Comparison of ENCODE assay signal across 1 cellular context in the genomic region with DNA sequence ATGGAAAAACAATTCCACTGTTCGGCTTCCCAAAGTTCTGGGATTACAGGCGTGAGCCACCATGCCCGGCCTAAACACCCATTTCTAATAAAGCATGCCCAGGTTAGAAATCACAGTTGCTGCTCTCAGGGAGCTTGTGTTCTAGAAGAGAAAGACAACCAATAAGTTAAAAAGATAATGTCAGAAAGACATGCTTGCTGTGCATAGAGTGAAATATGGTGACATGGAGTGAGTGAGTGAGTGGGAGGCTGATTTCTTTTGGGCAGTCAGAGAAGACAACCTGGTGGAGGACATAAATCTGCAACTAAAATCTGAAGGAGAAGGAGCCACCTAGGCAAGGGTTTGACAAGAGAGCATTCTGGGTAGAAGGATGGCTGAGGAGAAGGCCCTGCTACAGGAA.
TF ChIP-seq lines count a peak whose summit lies in the region.

No MANE protein-coding gene starts in this region.

TF ChIP-seq in GM23338, 12 proteins besides CTCF, POLR2A, EP300 and RAD21 (continued from another document):
- no peak for TF ChIP-seq ZNF462 (CRISPR knock-in tag; IDR thresholded peaks at IDR 0.05)
- no peak for TF ChIP-seq POLR2AphosphoS5 (IDR thresholded peaks at IDR 0.05; ENCODE audit: low read depth)
- TF ChIP-seq, protein P1, sequence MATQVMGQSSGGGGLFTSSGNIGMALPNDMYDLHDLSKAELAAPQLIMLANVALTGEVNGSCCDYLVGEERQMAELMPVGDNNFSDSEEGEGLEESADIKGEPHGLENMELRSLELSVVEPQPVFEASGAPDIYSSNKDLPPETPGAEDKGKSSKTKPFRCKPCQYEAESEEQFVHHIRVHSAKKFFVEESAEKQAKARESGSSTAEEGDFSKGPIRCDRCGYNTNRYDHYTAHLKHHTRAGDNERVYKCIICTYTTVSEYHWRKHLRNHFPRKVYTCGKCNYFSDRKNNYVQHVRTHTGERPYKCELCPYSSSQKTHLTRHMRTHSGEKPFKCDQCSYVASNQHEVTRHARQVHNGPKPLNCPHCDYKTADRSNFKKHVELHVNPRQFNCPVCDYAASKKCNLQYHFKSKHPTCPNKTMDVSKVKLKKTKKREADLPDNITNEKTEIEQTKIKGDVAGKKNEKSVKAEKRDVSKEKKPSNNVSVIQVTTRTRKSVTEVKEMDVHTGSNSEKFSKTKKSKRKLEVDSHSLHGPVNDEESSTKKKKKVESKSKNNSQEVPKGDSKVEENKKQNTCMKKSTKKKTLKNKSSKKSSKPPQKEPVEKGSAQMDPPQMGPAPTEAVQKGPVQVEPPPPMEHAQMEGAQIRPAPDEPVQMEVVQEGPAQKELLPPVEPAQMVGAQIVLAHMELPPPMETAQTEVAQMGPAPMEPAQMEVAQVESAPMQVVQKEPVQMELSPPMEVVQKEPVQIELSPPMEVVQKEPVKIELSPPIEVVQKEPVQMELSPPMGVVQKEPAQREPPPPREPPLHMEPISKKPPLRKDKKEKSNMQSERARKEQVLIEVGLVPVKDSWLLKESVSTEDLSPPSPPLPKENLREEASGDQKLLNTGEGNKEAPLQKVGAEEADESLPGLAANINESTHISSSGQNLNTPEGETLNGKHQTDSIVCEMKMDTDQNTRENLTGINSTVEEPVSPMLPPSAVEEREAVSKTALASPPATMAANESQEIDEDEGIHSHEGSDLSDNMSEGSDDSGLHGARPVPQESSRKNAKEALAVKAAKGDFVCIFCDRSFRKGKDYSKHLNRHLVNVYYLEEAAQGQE (IDR thresholded peaks at IDR 0.05; ENCODE audit: unreplicated experiment), result no peak
- TF ChIP-seq JUNB (IDR thresholded peaks at IDR 0.05; ENCODE audit: unreplicated experiment), result no peak
- TF ChIP-seq NANOG (IDR thresholded peaks at IDR 0.05; ENCODE audit: borderline replicate concordance), result no peak
- no peak for TF ChIP-seq STAT1 (IDR thresholded peaks at IDR 0.05; ENCODE audit: unreplicated experiment)
- TF ChIP-seq CREB1 (CRISPR knock-in tag; IDR thresholded peaks at IDR 0.05; ENCODE audit: low read depth), result no peak
